In the genomic region with DNA sequence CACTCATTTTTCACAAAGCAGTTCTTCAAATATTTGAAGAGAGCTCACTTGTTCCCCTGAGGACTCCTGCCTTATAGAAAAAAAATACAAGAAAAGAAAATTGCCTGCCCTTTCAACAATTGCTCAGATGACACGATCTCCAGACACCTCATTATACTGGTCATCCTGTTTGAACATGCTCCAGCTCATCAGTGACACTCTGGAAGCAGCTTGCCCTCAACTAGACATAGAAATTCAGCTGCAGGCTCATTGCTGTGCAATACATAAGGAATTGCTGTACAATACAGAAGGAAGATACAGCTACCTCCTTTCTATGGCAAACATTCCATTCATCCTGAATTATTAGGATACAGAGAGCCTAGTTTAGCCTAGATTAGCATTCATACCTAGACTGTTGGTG, we compare ENCODE assay signal across 25 cellular contexts.
"Had no signal": no experiment of that assay in that cellular context is flagged by ENCODE, and none has a peak within 500 bp of the region (broad histone marks: within the 10 kb centered on the region; RNA-seq: fewer than 3 reads in every experiment).

No MANE protein-coding gene starts in this region.

- H3K27me3 ChIP-seq: ascending aorta, esophagus squamous epithelium, ovary, testis, transverse colon had no signal

- H3K4me1 ChIP-seq: ascending aorta, esophagus squamous epithelium, left ventricle myocardium inferior, testis, transverse colon had no signal

- H3K27ac ChIP-seq: ascending aorta, epithelial cell of prostate, esophagus squamous epithelium, left ventricle myocardium inferior, ovary, skin epidermis, testis, transverse colon, VCaP had no signal

- DNase-seq: activated CD4-positive, alpha-beta memory T cell treated with anti-CD3 and anti-CD28 coated beads for 36 hours; activated CD4-positive, alpha-beta T cell treated with anti-CD3 and anti-CD28 coated beads, Interleukin-2, amount 10 ng/mL, durations not matched to agents 24 days and 14 days; activated CD8-positive, alpha-beta memory T cell treated with anti-CD3 and anti-CD28 coated beads, Interleukin-2, amount 50 U/mL, for 4 hours; activated gamma-delta T cell; activated naive CD4-positive, alpha-beta T cell treated with anti-CD3 and anti-CD28 coated beads, Interleukin-2, amount 10 ng/mL, durations not matched to agents 7 days and 5 days; activated naive CD8-positive, alpha-beta T cell treated with anti-CD3 and anti-CD28 coated beads, Interleukin-2, amount 10 ng/mL, durations not matched to agents 7 days and 5 days; activated T-cell treated with anti-CD3 and anti-CD28 coated beads, Interleukin-2, amount 50 U/mL, for 1 hour; caudate nucleus; cortex of kidney; esophagus squamous epithelium; left ventricle myocardium inferior; naive B cell; nephron progenitor cell; ovary; stimulated activated CD4-positive, alpha-beta T cell treated with anti-CD3 and anti-CD28 coated beads, Interleukin-12 subunit alpha, Interleukin-12 subunit beta, amount 100 ng/mL, for 4 hours; stimulated activated CD4-positive, alpha-beta T cell treated with anti-CD3 and anti-CD28 coated beads, Interleukin-4, amount 100 ng/mL, for 1 hour; stimulated activated naive CD8-positive, alpha-beta T cell treated with anti-CD3 and anti-CD28 coated beads, Interleukin-15, Interleukin-2, amounts not matched to agents 100 U/mL and 50 U/mL, for 24 hours; testis; transverse colon had no signal

- H3K9me3 ChIP-seq: ascending aorta, esophagus squamous epithelium, left ventricle myocardium inferior, ovary, testis, transverse colon had no signal

- ATAC-seq: activated CD4-positive, CD25-positive, alpha-beta regulatory T cell treated with anti-CD3 and anti-CD28 coated beads, Interleukin-2, amount 50 U/mL, for 24 hours; sciatic nerve; stimulated activated naive CD8-positive, alpha-beta T cell treated with anti-CD3 and anti-CD28 coated beads, Interleukin-15, Interleukin-2, amounts not matched to agents 100 U/mL and 50 U/mL, for 24 hours had no signal

- H3K36me3 ChIP-seq: ascending aorta, esophagus squamous epithelium, left ventricle myocardium inferior, ovary, transverse colon had no signal

- H3K4me3 ChIP-seq: ascending aorta, esophagus squamous epithelium, left ventricle myocardium inferior, ovary, skin epidermis, testis, transverse colon had no signal
